14 cellular contexts compared by ENCODE assay signal in the genomic region with DNA sequence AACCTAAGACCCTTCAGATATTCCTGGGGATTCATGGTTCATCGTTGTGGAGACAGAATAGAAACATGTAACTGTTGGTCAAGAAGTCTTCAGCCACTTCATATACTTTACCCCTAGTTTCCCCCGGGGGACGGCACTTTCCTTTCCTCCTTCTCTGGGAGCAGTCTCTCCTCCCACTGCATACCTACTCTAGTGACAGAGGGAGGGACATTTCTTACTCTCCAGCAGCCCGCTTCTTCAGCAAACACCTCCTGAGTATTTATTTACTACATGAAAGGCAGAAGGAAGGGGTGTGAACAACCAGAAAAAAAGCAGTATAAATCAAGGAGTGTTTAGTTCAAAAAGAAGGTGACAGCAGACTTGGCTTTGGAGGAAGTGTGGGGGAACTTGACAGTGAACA.
DNase-seq lines count a peak whose midpoint lies in the region; ATAC-seq and TF ChIP-seq lines count a peak whose summit lies in the region.
"Had no signal": no experiment of that assay in that cellular context is flagged by ENCODE, and none has a peak within 500 bp of the region (broad histone marks: within the 10 kb centered on the region; RNA-seq: fewer than 3 reads in every experiment).

No MANE protein-coding gene starts in this region.

- H3F3A ChIP-seq in PC-9 (ENCODE audit: insufficient read depth, low read depth): no peaks in the 10 kb centered on the region

- no peaks in the 10 kb centered on the region for H4K20me1 ChIP-seq in PC-9 (ENCODE audit: insufficient read depth)

- ATAC-seq in mucosa of descending colon (peak; percentile 56), foreskin keratinocyte (no peak), left cardiac atrium (no peak)

- intact Hi-C loops in PC-9 (cut with micrococcal nuclease; ENCODE audit: unreplicated experiment) (no loop called here), mucosa of descending colon (cut with DNase I, micrococcal nuclease) (no loop called here), left cardiac atrium (cut with DNase I) (no loop called here)

- H3K4me1 ChIP-seq in PC-9 (replicated peaks; ENCODE audit: insufficient read depth): no peaks in the 10 kb centered on the region
- H3K4me1 ChIP-seq in mucosa of descending colon (ENCODE audit: low read depth): no peaks in the 10 kb centered on the region
- H3K4me1 ChIP-seq in foreskin keratinocyte: no peaks in the 10 kb centered on the region
- H3K4me1 ChIP-seq: HAP-1 had no signal

- no peaks in the 10 kb centered on the region for H3K79me2 ChIP-seq in PC-9 (ENCODE audit: low read depth)

- DNase-seq in H7 (peak; percentile 11), PC-9 (no peak), iPS-NIHi11 (ENCODE audit: low spot score) (peak; percentile 22), mucosa of descending colon (no peak), foreskin keratinocyte (no peak), left cardiac atrium (no peak), NCI-H345 (lab: John Stamatoyannopoulos, UW) (no peak)
- DNase-seq: C1 segment of cervical spinal cord; Calu3; CD4-positive, alpha-beta T cell; DMS 273 treated with DMSO at 0.1 percent for 48 hours; GM23248 had no signal

- H3K4me3 ChIP-seq in H7 (ENCODE audit: insufficient read depth, low read depth, low read length) (no peak overlapping the region), PC-9 (no peak overlapping the region), mucosa of descending colon (no peak overlapping the region)
- H3K4me3 ChIP-seq: GM23248, HAP-1 had no signal

- no peaks in the 10 kb centered on the region for H3K9me2 ChIP-seq in PC-9 (ENCODE audit: insufficient read depth)

- H3K27ac ChIP-seq in PC-9: no peak overlapping the region
- H3K27ac ChIP-seq in foreskin keratinocyte: no peak overlapping the region
- H3K27ac ChIP-seq: GM23248, HL-60 had no signal

- CTCF ChIA-PET in PC-9 (lab: Charles Lee): no interaction called here

- H3K9me3 ChIP-seq in PC-9 (ENCODE audit: insufficient read depth, low read depth): no peaks in the 10 kb centered on the region
- no peaks in the 10 kb centered on the region for H3K9me3 ChIP-seq in mucosa of descending colon
- H3K9me3 ChIP-seq: HAP-1 had no signal

- H3K36me3 ChIP-seq in H7 (replicated peaks; ENCODE audit: control insufficient read depth, insufficient read depth, low read length): no peaks in the 10 kb centered on the region
- H3K36me3 ChIP-seq in PC-9 (ENCODE audit: low read depth): no peaks in the 10 kb centered on the region
- H3K36me3 ChIP-seq in mucosa of descending colon (ENCODE audit: low read depth): no peaks in the 10 kb centered on the region
- H3K36me3 ChIP-seq: HAP-1 had no signal

- POLR2A ChIA-PET in PC-9 (lab: Charles Lee; ENCODE audit: unreplicated experiment): no interaction called here

- no peaks in the 10 kb centered on the region for H3K27me3 ChIP-seq in H7 (ENCODE audit: control insufficient read depth, insufficient read depth, low read length)
- peaks cover 10% of the 10 kb centered on the region for H3K27me3 ChIP-seq in PC-9 (ENCODE audit: insufficient read depth, low read depth)
- H3K27me3 ChIP-seq in foreskin keratinocyte: no peaks in the 10 kb centered on the region

- no peak for TF ChIP-seq CTCF in PC-9 (conservative IDR thresholded peaks at IDR 0.05)
- no peak for TF ChIP-seq CTCF in mucosa of descending colon (IDR thresholded peaks at IDR 0.05)
- TF ChIP-seq CTCF in foreskin keratinocyte (conservative IDR thresholded peaks at IDR 0.05): no peak

- no TSS peak for BruUV-seq in PC-9 (replicated peaks; lab: Mats Ljungman, UMichigan)

- H2AFZ ChIP-seq in PC-9: 0 out of 2 replicates have a peak overlapping the region, but pooled peaks have one; percentile 16
- H2AFZ ChIP-seq: GM23248 had no signal

- no peak overlapping the region for H3K4me2 ChIP-seq in PC-9

Comparison
In these comparisons a context has a peak if more than half of its experiments do, and no peak if none do; other contexts are left out.
1. DNase-seq: peak in H7 (single experiment) and iPS-NIHi11 (single experiment); none in PC-9 (0 of 2), mucosa of descending colon (0 of 3), foreskin keratinocyte (0 of 2), left cardiac atrium (single experiment) and NCI-H345 (single experiment).